Comparison of ENCODE assay signal across 21 cellular contexts in the genomic region with DNA sequence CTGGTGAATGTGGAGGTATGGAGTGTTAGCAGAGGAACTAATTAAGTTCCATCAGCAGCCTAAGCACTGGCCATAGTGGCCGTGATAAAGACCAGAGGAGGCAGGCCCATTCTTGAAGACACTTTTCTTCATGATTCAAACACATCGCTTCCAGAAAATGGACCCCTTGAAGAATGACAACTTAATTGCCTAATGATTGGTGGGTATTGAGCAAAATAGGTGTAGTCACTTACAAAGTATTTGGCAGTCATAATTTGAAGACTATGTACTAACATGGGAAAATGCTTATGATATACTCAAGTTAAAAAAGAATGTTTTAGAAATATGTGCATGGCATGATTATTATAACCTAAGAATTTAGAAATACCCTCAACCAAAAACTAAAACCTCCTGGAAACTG.
"Had no signal": no experiment of that assay in that cellular context is flagged by ENCODE, and none has a peak within 500 bp of the region (broad histone marks: within the 10 kb centered on the region; RNA-seq: fewer than 3 reads in every experiment).

No MANE protein-coding gene starts in this region.

- H3K4me2 ChIP-seq: hepatocyte had no signal

- DNase-seq: effector memory CD8-positive, alpha-beta T cell; esophagus squamous epithelium; foreskin melanocyte; head of caudate nucleus; left colon; left ventricle myocardium superior; mesenchymal stem cell; naive B cell; nephron progenitor cell; stimulated activated CD4-positive, alpha-beta T cell treated with anti-CD3 and anti-CD28 coated beads, Interleukin-2, amount 100 ng/mL, for 24 hours; stimulated activated CD4-positive, alpha-beta T cell treated with anti-CD3 and anti-CD28 coated beads, Interleukin-4, amount 100 ng/mL, for 4 hours; stimulated activated naive B cell treated with anti-CD40 and anti-IgM and Interleukin-4, amounts not matched to agents 10 μg/mL and 1 μg/mL and 100 μg/mL, for 72 hours; stimulated activated naive CD8-positive, alpha-beta T cell treated with anti-CD3 and anti-CD28 coated beads, Interleukin-15, amount 100 ng/mL, for 72 hours had no signal

- H3K27ac Mint-ChIP-seq: dendritic cell treated with granulocyte-macrophage colony-stimulating factor and Interleukin-4, amounts not matched to agents 40 ng/mL and 50 ng/mL, for 4 days; effector memory CD8-positive, alpha-beta T cell; naive B cell; nephron progenitor cell; stimulated activated naive B cell treated with anti-CD40 and anti-IgM and Interleukin-4, amounts not matched to agents 10 μg/mL and 1 μg/mL and 100 μg/mL, for 72 hours; stimulated activated naive CD8-positive, alpha-beta T cell treated with anti-CD3 and anti-CD28 coated beads, Interleukin-15, amount 100 ng/mL, for 72 hours; type B pancreatic cell had no signal

- H2AFZ ChIP-seq: hepatocyte had no signal

- H3K4me1 ChIP-seq: esophagus squamous epithelium had no signal

- H3K4me1 Mint-ChIP-seq: naive B cell; nephron progenitor cell; stimulated activated naive B cell treated with anti-CD40 and anti-IgM and Interleukin-4, amounts not matched to agents 10 μg/mL and 1 μg/mL and 100 μg/mL, for 72 hours; stimulated activated naive CD8-positive, alpha-beta T cell treated with anti-CD3 and anti-CD28 coated beads, Interleukin-15, amount 100 ng/mL, for 72 hours had no signal

- H3K27ac ChIP-seq: esophagus squamous epithelium, hepatocyte, skin epidermis had no signal

- H3K9me3 ChIP-seq: esophagus squamous epithelium had no signal

- ATAC-seq: effector memory CD8-positive, alpha-beta T cell; left colon; left ventricle myocardium superior; sciatic nerve; stimulated activated naive B cell treated with anti-CD40 and anti-IgM and Interleukin-4, amounts not matched to agents 10 μg/mL and 1 μg/mL and 100 μg/mL, for 72 hours; stimulated activated naive CD8-positive, alpha-beta T cell treated with anti-CD3 and anti-CD28 coated beads, Interleukin-15, amount 100 ng/mL, for 72 hours had no signal

- H3K79me2 ChIP-seq: hepatocyte had no signal

- H3K9me3 Mint-ChIP-seq: dendritic cell treated with granulocyte-macrophage colony-stimulating factor and Interleukin-4, amounts not matched to agents 40 ng/mL and 50 ng/mL, for 4 days; effector memory CD8-positive, alpha-beta T cell; naive B cell; nephron progenitor cell; stimulated activated naive B cell treated with anti-CD40 and anti-IgM and Interleukin-4, amounts not matched to agents 10 μg/mL and 1 μg/mL and 100 μg/mL, for 72 hours; stimulated activated naive CD8-positive, alpha-beta T cell treated with anti-CD3 and anti-CD28 coated beads, Interleukin-15, amount 100 ng/mL, for 72 hours; type B pancreatic cell had no signal

- FAIRE-seq: colon, urothelium cell line had no signal

- H3K27me3 ChIP-seq: esophagus squamous epithelium had no signal

- H3K36me3 ChIP-seq: esophagus squamous epithelium had no signal

- H3K36me3 Mint-ChIP-seq: naive B cell; stimulated activated naive B cell treated with anti-CD40 and anti-IgM and Interleukin-4, amounts not matched to agents 10 μg/mL and 1 μg/mL and 100 μg/mL, for 72 hours; type B pancreatic cell had no signal

- H3K4me3 ChIP-seq: esophagus squamous epithelium, hepatocyte, lung, skin epidermis had no signal

- H3K4me3 Mint-ChIP-seq: dendritic cell treated with granulocyte-macrophage colony-stimulating factor and Interleukin-4, amounts not matched to agents 40 ng/mL and 50 ng/mL, for 4 days; effector memory CD8-positive, alpha-beta T cell; naive B cell; nephron progenitor cell; stimulated activated naive B cell treated with anti-CD40 and anti-IgM and Interleukin-4, amounts not matched to agents 10 μg/mL and 1 μg/mL and 100 μg/mL, for 72 hours; stimulated activated naive CD8-positive, alpha-beta T cell treated with anti-CD3 and anti-CD28 coated beads, Interleukin-15, amount 100 ng/mL, for 72 hours; type B pancreatic cell had no signal
